15 cellular contexts compared by ENCODE assay signal in genomic region chr22:17847360-17848078, GRCh38.
DNase-seq lines count a peak whose midpoint lies in the region; ATAC-seq and TF ChIP-seq lines count a peak whose summit lies in the region.
"Had no signal": no experiment of that assay in that cellular context is flagged by ENCODE, and none has a peak within 500 bp of the region (broad histone marks: within the 10 kb centered on the region; RNA-seq: fewer than 3 reads in every experiment).

No MANE protein-coding gene starts in this region.

- H3K18ac ChIP-seq in mesenchymal stem cell (ENCODE audit: low read depth in 1 of 2, low read length in 2 of 2): no peak overlapping the region

- H3K9me2 ChIP-seq in SK-N-SH: no peaks in the 10 kb centered on the region

- H3K4me2 ChIP-seq in SK-N-SH (no peak overlapping the region), mesenchymal stem cell (ENCODE audit: low read length, poor library complexity, severe bottlenecking) (no peak overlapping the region)

- peaks cover 0 to 36% of the 10 kb centered on the region in 2 experiments; a peak in 1 of 4 replicates for H3K4me1 ChIP-seq in SK-N-SH (ENCODE audit: control insufficient read depth in 1 of 2, insufficient read depth in 2 of 2, low read depth in 1 of 2, low read length in 1 of 2)
- H3K4me1 ChIP-seq in ascending aorta: peaks cover 0 to 21% of the 10 kb centered on the region in 2 donors
- H3K4me1 ChIP-seq in mesenchymal stem cell (ENCODE audit: control insufficient read depth, insufficient read depth, low read depth, low read length): peaks cover 1% of the 10 kb centered on the region
- H3K4me1 ChIP-seq in tibial artery: peaks cover 9 to 55% (median 32%) of the 10 kb centered on the region in 4 donors

- H3F3A ChIP-seq in SK-N-SH (replicated peaks; ENCODE audit: insufficient read depth): no peaks in the 10 kb centered on the region

- no peak overlapping the region for H2AFZ ChIP-seq in SK-N-SH (ENCODE audit: low read depth)
- H2AFZ ChIP-seq in mesenchymal stem cell (ENCODE audit: low read depth, low read length): no peak overlapping the region

- H3K79me1 ChIP-seq in mesenchymal stem cell (replicated peaks; ENCODE audit: low read length, poor library complexity, severe bottlenecking): peaks cover 40% of the 10 kb centered on the region

- no peak overlapping the region for H3K14ac ChIP-seq in mesenchymal stem cell (ENCODE audit: low read length in 2 of 2)

- no peaks in the 10 kb centered on the region for H3K79me2 ChIP-seq in SK-N-SH (ENCODE audit: insufficient read depth)

- CTCF ChIA-PET in SK-N-SH (lab: Yijun Ruan, JAX): interaction anchor here (1.0 to 6.3 kb wide), 5 partner anchors 14 to 229 kb away, joined by 3 to 45 read pairs (median 3); partner anchors contain the start of gene PEX26

- POLR2A ChIA-PET in SK-N-SH (lab: Yijun Ruan, JAX): no interaction called here

- TF ChIP-seq EP300 in SK-N-SH (IDR thresholded peaks at IDR 0.05; ENCODE audit: borderline replicate concordance in 1 of 2, low read depth in 1 of 2, low read length in 1 of 2): peak in 1 of 2 experiments; percentile 12; a peak in 1 of 4 replicates

- no peaks in the 10 kb centered on the region for H4K20me1 ChIP-seq in SK-N-SH (ENCODE audit: insufficient read depth)

- no peak overlapping the region for H2AK5ac ChIP-seq in mesenchymal stem cell (ENCODE audit: low read length, severe bottlenecking)

- H2BK120ac ChIP-seq in mesenchymal stem cell (ENCODE audit: low read depth, low read length): no peak overlapping the region

- ATAC-seq in SK-N-SH treated with all-trans-retinoic acid at 6 μM for 48 hours: no peak
- ATAC-seq in HG02970 (IDR thresholded peaks at IDR 0.05; ENCODE audit: low FRiP score, unreplicated experiment): no peak
- ATAC-seq in HG02852 (IDR thresholded peaks at IDR 0.05; ENCODE audit: unreplicated experiment): no peak
- ATAC-seq: naive thymus-derived CD8-positive, alpha-beta T cell; WTC11 had no signal

- H3K4me3 ChIP-seq in SK-N-SH (ENCODE audit: low read depth in 2 of 2, low read length in 1 of 2) (no peak overlapping the region), ascending aorta (no peak overlapping the region), mesenchymal stem cell (ENCODE audit: insufficient read depth in 1 of 2, low read depth in 1 of 2, low read length in 2 of 2) (no peak overlapping the region), tibial artery (no peak overlapping the region)

- H3K27ac ChIP-seq in SK-N-SH (ENCODE audit: low read depth in 2 of 2, low read length in 1 of 2) (peak overlapping the region in 1 of 2 experiments; percentile 94; a peak in 2 of 4 replicates), ascending aorta (peak overlapping the region; percentile 54 to 79), mesenchymal stem cell (ENCODE audit: low read length, poor library complexity, severe bottlenecking) (no peak overlapping the region), tibial artery (peak overlapping the region; percentile 78 to 82)

- H3K27me3 ChIP-seq in SK-N-SH (ENCODE audit: insufficient read depth): no peaks in the 10 kb centered on the region
- H3K27me3 ChIP-seq in ascending aorta: no peaks in the 10 kb centered on the region
- no peaks in the 10 kb centered on the region for H3K27me3 ChIP-seq in mesenchymal stem cell (ENCODE audit: control insufficient read depth in 1 of 2, insufficient read depth in 1 of 2, low read length in 2 of 2)
- no peaks in the 10 kb centered on the region for H3K27me3 ChIP-seq in tibial artery

- no peak overlapping the region for H4K91ac ChIP-seq in mesenchymal stem cell (ENCODE audit: low read length)

- DNase-seq in SK-N-SH (peak; percentile 44), ascending aorta (ENCODE audit: low spot score in 2 of 2) (no peak), mesenchymal stem cell (no peak), tibial artery (no peak), Kasumi-1 (lab: John Stamatoyannopoulos, UW) (no peak)
- DNase-seq: ACHN; activated T-cell treated with anti-CD3 and anti-CD28 coated beads, Interleukin-2, amount 50 U/mL, for 48 hours; anterior cingulate cortex; naive thymus-derived CD8-positive, alpha-beta T cell; NCI-H2029; stimulated activated naive CD4-positive, alpha-beta T cell treated with Interleukin-2 at 50 U/mL for 16 hours had no signal

- H2BK12ac ChIP-seq in mesenchymal stem cell (ENCODE audit: low read length in 2 of 2): no peak overlapping the region

- H2BK15ac ChIP-seq in mesenchymal stem cell (ENCODE audit: low read depth, poor library complexity, severe bottlenecking): peak overlapping the region; percentile 30

- TF ChIP-seq CTCF in SK-N-SH (IDR thresholded peaks at IDR 0.05) (no peak), ascending aorta (IDR thresholded peaks at IDR 0.05) (no peak), tibial artery (IDR thresholded peaks at IDR 0.05) (no peak)

- no peaks in the 10 kb centered on the region for H3K9me3 ChIP-seq in SK-N-SH
- no peaks in the 10 kb centered on the region for H3K9me3 ChIP-seq in ascending aorta
- no peaks in the 10 kb centered on the region for H3K9me3 ChIP-seq in mesenchymal stem cell (ENCODE audit: control insufficient read depth, low read length)
- H3K9me3 ChIP-seq in tibial artery: no peaks in the 10 kb centered on the region

- no peak overlapping the region for H3K4ac ChIP-seq in mesenchymal stem cell (ENCODE audit: low read depth in 1 of 2, low read length in 2 of 2)

- H2BK5ac ChIP-seq in mesenchymal stem cell (ENCODE audit: low read depth, low read length, poor library complexity, severe bottlenecking): no peak overlapping the region

- TF ChIP-seq RAD21 in SK-N-SH (IDR thresholded peaks at IDR 0.05; ENCODE audit: low read length): no peak

- H3K36me3 ChIP-seq in SK-N-SH (replicated peaks in 1 of 2; ENCODE audit: control insufficient read depth in 1 of 2, insufficient read depth in 2 of 2, low read length in 1 of 2) (peaks cover 0 to 24% of the 10 kb centered on the region in 2 experiments), ascending aorta (no peaks in the 10 kb centered on the region), mesenchymal stem cell (ENCODE audit: control insufficient read depth in 1 of 2, insufficient read depth in 2 of 2, low read depth in 1 of 2, low read length in 2 of 2) (peaks cover 15 to 74% of the 10 kb centered on the region in 2 experiments), tibial artery (peaks cover 0 to 1% (median 0%) of the 10 kb centered on the region in 3 donors)

- no peak overlapping the region for H4K8ac ChIP-seq in mesenchymal stem cell (ENCODE audit: low read length)

- H3K23ac ChIP-seq in mesenchymal stem cell (ENCODE audit: low read length in 2 of 2): no peak overlapping the region

- 95% methylated on average over 18 of the region's 18 CpGs for WGBS in SK-N-SH (ENCODE audit: low lambda C conversion rate)
- 97% methylated on average over 16 of the region's 18 CpGs for WGBS in mesenchymal stem cell

- intact Hi-C loops in ascending aorta (cut with DNase I) (no loop called here), tibial artery (cut with DNase I; ENCODE audit: low total_unique reads) (no loop called here)

- H3K9ac ChIP-seq in SK-N-SH (no peak overlapping the region), mesenchymal stem cell (ENCODE audit: low read length) (peak overlapping the region; percentile 42)

TF ChIP-seq in SK-N-SH, 30 proteins besides CTCF, POLR2A, EP300 and RAD21:
- TF ChIP-seq TEAD4 (IDR thresholded peaks at IDR 0.05; ENCODE audit: borderline replicate concordance, insufficient read depth) (no peak), FOXJ3 (CRISPR knock-in tag; IDR thresholded peaks at IDR 0.05) (peak; percentile 81), GATA2 (CRISPR knock-in tag; IDR thresholded peaks at IDR 0.05) (0 out of 2 replicates have a peak, but pooled peaks have one; percentile 22), RCOR1 (IDR thresholded peaks at IDR 0.05; ENCODE audit: low read length) (peak; percentile 43; the same call in 1 of the 2 replicates)

TF ChIP-seq in SK-N-SH treated with all-trans-retinoic acid at 6 μM for 48 hours, 23 proteins besides CTCF, POLR2A, EP300 and RAD21:
- TF ChIP-seq PPARA (CRISPR knock-in tag; IDR thresholded peaks at IDR 0.05; ENCODE audit: borderline replicate concordance): no peak
- no peak for TF ChIP-seq ESRRG (CRISPR knock-in tag; IDR thresholded peaks at IDR 0.05)
- no peak for TF ChIP-seq GLIS3 (CRISPR knock-in tag; IDR thresholded peaks at IDR 0.05)
- TF ChIP-seq POU6F1 (CRISPR knock-in tag; IDR thresholded peaks at IDR 0.05; ENCODE audit: borderline replicate concordance, low read depth): no peak
